Comparison of ENCODE assay signal across 1 cellular context in genomic region chr1:30735124-30735523, GRCh38.
TF ChIP-seq lines count a peak whose summit lies in the region.

No MANE protein-coding gene starts in this region.

TF ChIP-seq in SK-N-SH, 30 proteins besides CTCF, POLR2A, EP300 and RAD21:
- TF ChIP-seq IRF3 (IDR thresholded peaks at IDR 0.05; ENCODE audit: low read depth, low read length) (no peak), TCF12 (IDR thresholded peaks at IDR 0.05) (no peak), EZH2phosphoT487 (IDR thresholded peaks at IDR 0.05; ENCODE audit: borderline replicate concordance, low read depth) (no peak), CHD2 (IDR thresholded peaks at IDR 0.05; ENCODE audit: low read length, partially characterized antibody) (no peak), RXRA (IDR thresholded peaks at IDR 0.05; ENCODE audit: borderline replicate concordance, low read depth) (no peak), NFIC (IDR thresholded peaks at IDR 0.05; ENCODE audit: borderline replicate concordance) (no peak), TEAD4 (IDR thresholded peaks at IDR 0.05; ENCODE audit: borderline replicate concordance, insufficient read depth) (no peak), RCOR1 (IDR thresholded peaks at IDR 0.05; ENCODE audit: low read length) (no peak)
- TF ChIP-seq, protein P1, sequence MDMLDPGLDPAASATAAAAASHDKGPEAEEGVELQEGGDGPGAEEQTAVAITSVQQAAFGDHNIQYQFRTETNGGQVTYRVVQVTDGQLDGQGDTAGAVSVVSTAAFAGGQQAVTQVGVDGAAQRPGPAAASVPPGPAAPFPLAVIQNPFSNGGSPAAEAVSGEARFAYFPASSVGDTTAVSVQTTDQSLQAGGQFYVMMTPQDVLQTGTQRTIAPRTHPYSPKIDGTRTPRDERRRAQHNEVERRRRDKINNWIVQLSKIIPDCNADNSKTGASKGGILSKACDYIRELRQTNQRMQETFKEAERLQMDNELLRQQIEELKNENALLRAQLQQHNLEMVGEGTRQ (IDR thresholded peaks at IDR 0.05; ENCODE audit: borderline replicate concordance, low read depth, low read length), result no peak
- TF ChIP-seq, protein P2, sequence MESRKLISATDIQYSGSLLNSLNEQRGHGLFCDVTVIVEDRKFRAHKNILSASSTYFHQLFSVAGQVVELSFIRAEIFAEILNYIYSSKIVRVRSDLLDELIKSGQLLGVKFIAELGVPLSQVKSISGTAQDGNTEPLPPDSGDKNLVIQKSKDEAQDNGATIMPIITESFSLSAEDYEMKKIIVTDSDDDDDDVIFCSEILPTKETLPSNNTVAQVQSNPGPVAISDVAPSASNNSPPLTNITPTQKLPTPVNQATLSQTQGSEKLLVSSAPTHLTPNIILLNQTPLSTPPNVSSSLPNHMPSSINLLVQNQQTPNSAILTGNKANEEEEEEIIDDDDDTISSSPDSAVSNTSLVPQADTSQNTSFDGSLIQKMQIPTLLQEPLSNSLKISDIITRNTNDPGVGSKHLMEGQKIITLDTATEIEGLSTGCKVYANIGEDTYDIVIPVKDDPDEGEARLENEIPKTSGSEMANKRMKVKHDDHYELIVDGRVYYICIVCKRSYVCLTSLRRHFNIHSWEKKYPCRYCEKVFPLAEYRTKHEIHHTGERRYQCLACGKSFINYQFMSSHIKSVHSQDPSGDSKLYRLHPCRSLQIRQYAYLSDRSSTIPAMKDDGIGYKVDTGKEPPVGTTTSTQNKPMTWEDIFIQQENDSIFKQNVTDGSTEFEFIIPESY (IDR thresholded peaks at IDR 0.05; ENCODE audit: borderline replicate concordance, low read depth), result no peak
